ENCODE assay signal across 11 cellular contexts in the genomic region with DNA sequence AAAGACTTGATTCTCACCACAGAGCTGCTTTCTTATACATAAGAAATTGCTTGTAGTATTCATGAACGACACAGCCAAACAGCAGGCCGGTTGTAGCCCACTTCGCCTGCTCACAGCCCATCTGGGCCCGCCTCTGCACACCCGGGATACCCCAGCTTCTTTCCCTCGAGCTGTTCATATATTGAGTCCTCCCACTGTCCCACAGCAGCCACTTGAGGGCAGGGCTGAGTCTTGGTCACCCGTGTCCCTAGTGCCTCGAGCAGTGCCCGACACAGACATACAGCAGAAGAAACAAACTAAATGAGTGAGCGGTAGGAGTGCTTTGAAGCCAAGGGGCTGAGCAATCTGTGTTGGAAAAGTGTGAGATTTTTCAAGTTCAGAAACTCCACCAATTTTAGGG.
DNase-seq lines count a peak whose midpoint lies in the region; ATAC-seq, FAIRE-seq and TF ChIP-seq lines count a peak whose summit lies in the region.
"Had no signal": no experiment of that assay in that cellular context is flagged by ENCODE, and none has a peak within 500 bp of the region (broad histone marks: within the 10 kb centered on the region; RNA-seq: fewer than 3 reads in every experiment).

No MANE protein-coding gene starts in this region.

- no CpG with 5 or more reads among the region's 10 CpGs for WGBS in iPS DF 6.9 (ENCODE audit: insufficient coverage, insufficient read length)

- peak overlapping the region; percentile 45 for H3K4me2 ChIP-seq in astrocyte (ENCODE audit: low read length)

- H3K4me1 ChIP-seq in astrocyte (ENCODE audit: insufficient read depth, low read length) (peaks cover 13% of the 10 kb centered on the region), iPS DF 6.9 (ENCODE audit: control insufficient read depth, insufficient read depth, low read length) (no peaks in the 10 kb centered on the region), upper lobe of right lung (peaks cover 5% of the 10 kb centered on the region)

- intact Hi-C loops in MCF 10A (cut with micrococcal nuclease) (no loop called here), upper lobe of right lung (cut with DNase I) (no loop called here)

- H3K9me3 ChIP-seq in astrocyte (ENCODE audit: insufficient read depth, low read depth, low read length) (no peaks in the 10 kb centered on the region), iPS DF 6.9 (ENCODE audit: control insufficient read depth, insufficient read depth, low read length) (no peaks in the 10 kb centered on the region), upper lobe of right lung (no peaks in the 10 kb centered on the region)

- H3K27ac ChIP-seq in astrocyte (ENCODE audit: low read depth, low read length) (no peak overlapping the region), iPS DF 6.9 (ENCODE audit: low read length) (no peak overlapping the region), upper lobe of right lung (no peak overlapping the region)
- H3K27ac ChIP-seq: RWPE1 had no signal

- H3K4me1 Mint-ChIP-seq in MCF 10A (ENCODE audit: insufficient read depth, unreplicated experiment) (no peaks in the 10 kb centered on the region), astrocyte (ENCODE audit: low read depth, unreplicated experiment) (peaks cover 16% of the 10 kb centered on the region)

- BruUV-seq in MCF 10A (replicated peaks; lab: Mats Ljungman, UMichigan): no TSS peak

- no peaks in the 10 kb centered on the region for H3K79me2 ChIP-seq in astrocyte (ENCODE audit: insufficient read depth, low read length)

- ATAC-seq in upper lobe of right lung (no peak), HG03571 (IDR thresholded peaks at IDR 0.05; ENCODE audit: unreplicated experiment) (no peak), HG02623 (IDR thresholded peaks at IDR 0.05; ENCODE audit: unreplicated experiment) (no peak)

- H3K4me3 ChIP-seq in astrocyte (ENCODE audit: insufficient read depth, low read depth, low read length) (no peak overlapping the region), iPS DF 6.9 (ENCODE audit: low read length) (no peak overlapping the region), upper lobe of right lung (no peak overlapping the region)

- no peak for TF ChIP-seq CTCF in MCF 10A (IDR thresholded peaks at IDR 0.05; ENCODE audit: unreplicated experiment)
- TF ChIP-seq CTCF in astrocyte (IDR thresholded peaks at IDR 0.05; ENCODE audit: insufficient read depth, low read depth, low read length): no peak
- TF ChIP-seq CTCF in upper lobe of right lung (IDR thresholded peaks at IDR 0.05): peak; percentile 23

- CTCF ChIA-PET in MCF 10A (lab: Yijun Ruan, JAX): interaction anchor here (0.6 to 1.6 kb wide), 5 partner anchors 12 to 122 kb away, joined by 3 to 6 read pairs (median 4); no protein-coding TSS in a partner anchor

- H3K9me3 Mint-ChIP-seq in MCF 10A (ENCODE audit: unreplicated experiment) (no peaks in the 10 kb centered on the region), astrocyte (ENCODE audit: unreplicated experiment) (no peaks in the 10 kb centered on the region)

- H2AFZ ChIP-seq in astrocyte (ENCODE audit: low read depth, low read length): peak overlapping the region; percentile 67

- POLR2A ChIA-PET in MCF 10A (lab: Yijun Ruan, JAX): no interaction called here

- in situ Hi-C loops in T47D (cut with HindIII; ENCODE audit: low pct_unique_long_range_greater_than_20kb, low sequenced_read_pairs): no loop called here

- DNase-seq in T47D (ENCODE audit: low read depth in 1 of 2, low spot score in 1 of 2) (peak; percentile 18 to 41), MCF 10A (ENCODE audit: unreplicated experiment) (no peak), astrocyte (ENCODE audit: low read depth) (no peak), iPS DF 6.9 (ENCODE audit: low read depth, low spot score) (peak; percentile 29), upper lobe of right lung (no peak)
- DNase-seq in activated T-cell treated with anti-CD3 and anti-CD28 coated beads, Interleukin-2, amount 50 U/mL, for 1 hour: no peak
- DNase-seq: activated effector memory CD4-positive, alpha-beta T cell treated with Interleukin-2 at 50 U/mL for 16 hours; stimulated activated CD4-positive, alpha-beta T cell treated with anti-CD3 and anti-CD28 coated beads, Interleukin-15, amount 100 ng/mL, for 24 hours had no signal

- H3K27me3 ChIP-seq in astrocyte (ENCODE audit: insufficient read depth, low read length) (no peaks in the 10 kb centered on the region), iPS DF 6.9 (ENCODE audit: control insufficient read depth, insufficient read depth, low read length) (no peaks in the 10 kb centered on the region), upper lobe of right lung (no peaks in the 10 kb centered on the region)

- H3K36me3 ChIP-seq in astrocyte (ENCODE audit: insufficient read depth, low read length): no peaks in the 10 kb centered on the region
- no peaks in the 10 kb centered on the region for H3K36me3 ChIP-seq in iPS DF 6.9 (ENCODE audit: control insufficient read depth, insufficient read depth, low read length)
- H3K36me3 ChIP-seq in upper lobe of right lung: no peaks in the 10 kb centered on the region

- H3K27me3 Mint-ChIP-seq in MCF 10A (ENCODE audit: insufficient read depth, unreplicated experiment): no peaks in the 10 kb centered on the region
- peaks cover 43% of the 10 kb centered on the region for H3K27me3 Mint-ChIP-seq in astrocyte (ENCODE audit: low read depth, unreplicated experiment)

- no peak overlapping the region for H3K4me3 Mint-ChIP-seq in MCF 10A (ENCODE audit: unreplicated experiment)
- no peak overlapping the region for H3K4me3 Mint-ChIP-seq in astrocyte (ENCODE audit: unreplicated experiment)

- FAIRE-seq in astrocyte (lab: Jason Lieb, UNC): no peak

- H3K36me3 Mint-ChIP-seq in MCF 10A (ENCODE audit: insufficient read depth, unreplicated experiment): peaks cover 6% of the 10 kb centered on the region
- peaks cover 5% of the 10 kb centered on the region for H3K36me3 Mint-ChIP-seq in astrocyte (ENCODE audit: low read depth, unreplicated experiment)

- no peaks in the 10 kb centered on the region for H4K20me1 ChIP-seq in astrocyte (ENCODE audit: insufficient read depth, low read length)

- peak overlapping the region; percentile 20 for H3K9ac ChIP-seq in astrocyte (ENCODE audit: low read length)

- H3K27ac Mint-ChIP-seq in MCF 10A (ENCODE audit: low read depth, unreplicated experiment): no peak overlapping the region
- H3K27ac Mint-ChIP-seq in astrocyte (ENCODE audit: unreplicated experiment): no peak overlapping the region

Comparison
In these comparisons a context has a peak if more than half of its experiments do, and no peak if none do; other contexts are left out.
1. DNase-seq: peak in T47D (2 of 2) and iPS DF 6.9 (single experiment); none in MCF 10A (single experiment), astrocyte (single experiment), upper lobe of right lung (single experiment) and activated T-cell treated with anti-CD3 and anti-CD28 coated beads, Interleukin-2, amount 50 U/mL, for 1 hour (single experiment).